ENCODE assay signal across 16 cellular contexts in the genomic region with DNA sequence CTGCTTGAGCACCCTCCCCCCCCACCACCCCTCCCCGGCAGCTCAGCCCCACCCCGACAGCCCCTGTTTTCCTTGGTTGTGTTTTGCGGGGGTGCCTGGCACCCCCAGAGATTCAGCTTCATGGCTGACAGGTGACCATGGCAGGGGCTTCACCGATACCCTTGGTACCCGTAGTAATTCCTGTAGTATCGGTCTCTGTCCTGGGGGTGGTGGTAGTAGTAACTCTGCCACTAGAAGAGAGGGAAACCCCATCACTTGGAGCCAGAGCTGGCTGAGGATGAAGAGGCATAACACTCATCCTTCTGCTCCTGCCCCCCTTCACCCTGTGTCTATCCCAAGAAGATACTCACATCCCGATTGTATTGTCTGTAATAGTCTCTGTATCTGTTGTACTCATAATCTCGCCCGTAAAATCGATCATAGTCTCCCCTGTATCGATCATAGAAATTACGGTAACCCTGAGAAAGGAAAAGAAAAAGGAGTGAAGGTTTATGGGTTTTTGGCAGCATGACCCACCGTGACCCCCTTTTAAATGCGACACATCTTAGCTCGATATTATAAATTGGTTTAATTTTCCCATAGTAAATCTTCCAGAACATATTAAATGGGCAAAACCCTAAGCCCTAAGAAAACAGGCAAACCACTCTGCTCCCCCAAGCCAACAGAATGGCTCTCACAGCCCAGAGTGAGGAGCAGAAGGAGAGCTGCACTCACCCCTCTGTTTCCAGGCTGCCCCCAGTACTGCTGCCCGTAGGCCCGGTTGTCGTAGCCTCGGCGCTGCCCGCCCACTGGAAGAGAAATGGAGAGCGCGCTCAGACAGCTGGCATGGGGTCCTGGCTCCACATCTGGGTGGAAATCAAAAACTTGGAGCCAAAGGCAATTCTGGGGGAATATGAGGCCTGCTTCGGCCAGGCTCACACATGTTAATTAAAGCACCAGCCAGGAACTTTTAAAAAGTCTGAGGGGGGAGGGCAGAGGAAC. TPM values are rescaled to one million over a fixed set of nuclear protein-coding genes. Genes with fewer than 3 reads are reported as not detected.
DNase-seq lines count a peak whose midpoint lies in the region; ATAC-seq and TF ChIP-seq lines count a peak whose summit lies in the region.
"Had no signal": no experiment of that assay in that cellular context is flagged by ENCODE, and none has a peak within 500 bp of the region (broad histone marks: within the 10 kb centered on the region; RNA-seq: fewer than 3 reads in every experiment).

No MANE protein-coding gene starts in this region.

- H3K4me1 ChIP-seq in body of pancreas (peaks cover 52% of the 10 kb centered on the region), skeletal muscle satellite cell (ENCODE audit: control insufficient read depth, insufficient read depth, low read length) (peaks cover under 1% of the 10 kb centered on the region), colonic mucosa (no peaks in the 10 kb centered on the region)
- H3K4me1 ChIP-seq: SJCRH30 had no signal

- H3K27ac ChIP-seq in RWPE1 (peak overlapping the region; percentile 60), body of pancreas (peak overlapping the region in 3 of 4 donors; percentile 8 to 84 (median 27)), colonic mucosa (no peak overlapping the region)
- H3K27ac ChIP-seq: GM23248, ovary, SJCRH30 had no signal

- POLR2A ChIA-PET in RWPE1 (lab: Yijun Ruan, JAX; ENCODE audit: low non-redundant PET): no interaction called here

- H3K4me3 ChIP-seq in body of pancreas (no peak overlapping the region), skeletal muscle satellite cell (ENCODE audit: low read length) (no peak overlapping the region), colonic mucosa (no peak overlapping the region)
- H3K4me3 ChIP-seq: GM23248, lung, ovary, SJCRH30, spleen had no signal

- peak overlapping the region; percentile 31 for H3K9ac ChIP-seq in skeletal muscle satellite cell (ENCODE audit: low read depth, low read length)
- peak overlapping the region in 1 of 2 donors; percentile 26 for H3K9ac ChIP-seq in colonic mucosa (ENCODE audit: low read depth in 2 of 2, low read length in 2 of 2)

- no peaks in the 10 kb centered on the region for H3K9me3 ChIP-seq in body of pancreas
- H3K9me3 ChIP-seq in skeletal muscle satellite cell (replicated peaks; ENCODE audit: low read length): no peaks in the 10 kb centered on the region
- H3K9me3 ChIP-seq in colonic mucosa: no peaks in the 10 kb centered on the region
- H3K9me3 ChIP-seq: ovary, SJCRH30, spleen had no signal

- H3K4me2 ChIP-seq in skeletal muscle satellite cell (ENCODE audit: low read length): no peak overlapping the region

- CTCF ChIA-PET in RWPE1 (lab: Yijun Ruan, JAX): interaction anchor here (0.6 to 1.0 kb wide), 2 partner anchors 10 to 1467 kb away, joined by 3 read pairs; no protein-coding TSS in a partner anchor

- intact Hi-C loops in body of pancreas (cut with DNase I): no loop called here
- intact Hi-C loops in colonic mucosa (cut with DNase I): loop anchor here (10.0 kb wide), 1 partner anchor 49 kb away; the partner anchor contains the start of gene POLR2G

- WGBS in body of pancreas, 2 donors: 85 to 87% methylated on average over 15 to 24 of the region's 24 CpGs

- TF ChIP-seq CTCF in RWPE1 (conservative IDR thresholded peaks at IDR 0.05; ENCODE audit: low read depth) (no peak), body of pancreas (IDR thresholded peaks at IDR 0.05) (no peak), colonic mucosa (IDR thresholded peaks at IDR 0.05) (no peak)

- no peak for TF ChIP-seq POLR2A in body of pancreas (IDR thresholded peaks at IDR 0.05)

- no peak for ATAC-seq in body of pancreas
- no peak for ATAC-seq in GM19463 (IDR thresholded peaks at IDR 0.05; ENCODE audit: unreplicated experiment)
- ATAC-seq in activated CD4-positive, CD25-positive, alpha-beta regulatory T cell treated with anti-CD3 and anti-CD28 coated beads, Interleukin-2, amount 50 U/mL, for 24 hours: no peak

- H3K27me3 ChIP-seq in body of pancreas (no peaks in the 10 kb centered on the region), skeletal muscle satellite cell (ENCODE audit: control insufficient read depth, insufficient read depth, low read length) (no peaks in the 10 kb centered on the region), colonic mucosa (no peaks in the 10 kb centered on the region)
- H3K27me3 ChIP-seq: ovary, SJCRH30, spleen had no signal

- H3K36me3 ChIP-seq in body of pancreas (replicated peaks in 1 of 2; ENCODE audit: insufficient read depth in 1 of 2, low read depth in 2 of 2): peaks cover 5 to 35% of the 10 kb centered on the region in 2 donors
- H3K36me3 ChIP-seq in skeletal muscle satellite cell (ENCODE audit: insufficient read depth, low read length): peaks cover 86% of the 10 kb centered on the region
- H3K36me3 ChIP-seq in colonic mucosa: peaks cover 25% of the 10 kb centered on the region
- H3K36me3 ChIP-seq: ovary had no signal

- DNase-seq in activated effector memory CD4-positive, alpha-beta T cell treated with anti-CD3 and anti-CD28 coated beads, Interleukin-2, amount 50 U/mL, for 16 hours: peak; percentile 30
- DNase-seq in activated effector memory CD4-positive, alpha-beta T cell treated with Interleukin-2 at 50 U/mL for 16 hours: no peak
- DNase-seq in RWPE1 (ENCODE audit: low spot score) (no peak), body of pancreas (no peak), colonic mucosa (no peak)
- DNase-seq: activated T-cell treated with anti-CD3 and anti-CD28 coated beads, Interleukin-2, amount 50 U/mL, for 1 hour; GM23248; NCI-H1092 treated with DMSO at 0.1 percent for 48 hours; SJCRH30; spleen had no signal

RNA-seq across cellular contexts. Expression of gene GNG3, which starts 8.0 kb away (rescaled TPM):
- total RNA-seq in body of pancreas (1 to 10 TPM in 1 of 2 donors, not detected in 1; 1.0 TPM), colonic mucosa (under 1 TPM in 1 of 2 donors, not detected in 1; 0.56 TPM)
- total RNA-seq in skeletal muscle satellite cell (2012; rRNA removed): not detected in 2 replicates
- total RNA-seq: fibroblast of villous mesenchyme, GM23248, SJCRH30, spleen had no signal

RNA-seq across cellular contexts. Expression of gene BSCL2, which starts 8.2 kb away (rescaled TPM):
- 100 to 1,000 TPM in 1 of 2 donors, 10 to 100 TPM in 1; 44.6 to 248 TPM for total RNA-seq in body of pancreas
- 32.1 and 33.0 TPM in 2 replicates for total RNA-seq in skeletal muscle satellite cell (2012; rRNA removed)
- 10 to 100 TPM; 36.5 to 65.5 TPM for total RNA-seq in colonic mucosa

RNA-seq across cellular contexts. Expression of gene HNRNPUL2, which starts 11.8 kb away (rescaled TPM):
- 10 to 100 TPM; 19.1 to 20.5 TPM for total RNA-seq in body of pancreas
- 7.9 and 10.9 TPM in 2 replicates for total RNA-seq in skeletal muscle satellite cell (2012; rRNA removed)
- 10 to 100 TPM; 50.5 to 59.3 TPM for total RNA-seq in colonic mucosa

RNA-seq across cellular contexts. Expression of gene TTC9C, which starts 12.8 kb away (rescaled TPM):
- 10 to 100 TPM; 12.5 to 18.5 TPM for total RNA-seq in body of pancreas
- 34.2 and 45.4 TPM in 2 replicates for total RNA-seq in skeletal muscle satellite cell (2012; rRNA removed)
- 10 to 100 TPM; 34.2 to 39.8 TPM for total RNA-seq in colonic mucosa

RNA-seq across cellular contexts. Expression of gene LRRN4CL, which starts 26.1 kb away (rescaled TPM):
- 1 to 10 TPM; 3.1 to 4.6 TPM for total RNA-seq in body of pancreas
- total RNA-seq in skeletal muscle satellite cell (2012; rRNA removed): 7.0 and 10.9 TPM in 2 replicates
- total RNA-seq in colonic mucosa: 1 to 10 TPM in 1 of 2 donors, under 1 TPM in 1; 0.82 to 3.3 TPM
- total RNA-seq: spleen had no signal
